Comparison of ENCODE assay signal across 16 cellular contexts in genomic region chr2:239220363-239220762, GRCh38.
A peak's percentile ranks its signal among the peaks of the same experiment; 100 is the strongest.
DNase-seq lines count a peak whose midpoint lies in the region; ATAC-seq and TF ChIP-seq lines count a peak whose summit lies in the region.
"Had no signal": no experiment of that assay in that cellular context is flagged by ENCODE, and none has a peak within 500 bp of the region (broad histone marks: within the 10 kb centered on the region; RNA-seq: fewer than 3 reads in every experiment).

No MANE protein-coding gene starts in this region.

- peak overlapping the region in 2 of 3 donors; percentile 51 to 74 for H3K27ac Mint-ChIP-seq in CD4-positive, CD25-positive, alpha-beta regulatory T cell
- no peak overlapping the region for H3K27ac Mint-ChIP-seq in activated CD8-positive, alpha-beta T cell treated with anti-CD3 and anti-CD28 coated beads, Interleukin-2, amount 10 ng/mL, durations not matched to agents 7 days and 5 days
- H3K27ac Mint-ChIP-seq: activated CD4-positive, alpha-beta T cell treated with anti-CD3 and anti-CD28 coated beads, Interleukin-2, amount 10 ng/mL, durations not matched to agents 24 days and 14 days had no signal

- H3K79me2 ChIP-seq in hepatocyte, result peaks cover 72% of the 10 kb centered on the region

- H3K27me3 ChIP-seq in CD4-positive, CD25-positive, alpha-beta regulatory T cell (ENCODE audit: control insufficient read depth, insufficient read depth, low read length), result no peaks in the 10 kb centered on the region
- H3K27me3 ChIP-seq in hepatocyte (no peaks in the 10 kb centered on the region), spleen (replicated peaks in 1 of 7) (no peaks in the 10 kb centered on the region)

- peaks cover 32 to 84% (median 61%) of the 10 kb centered on the region in 4 donors for H3K4me1 Mint-ChIP-seq in CD4-positive, CD25-positive, alpha-beta regulatory T cell
- peaks cover 74% of the 10 kb centered on the region for H3K4me1 Mint-ChIP-seq in activated CD8-positive, alpha-beta T cell treated with anti-CD3 and anti-CD28 coated beads, Interleukin-2, amount 10 ng/mL, durations not matched to agents 7 days and 5 days (ENCODE audit: low read depth)

- peaks cover 4% of the 10 kb centered on the region for H4K20me1 ChIP-seq in hepatocyte (ENCODE audit: insufficient read depth, poor library complexity, severe bottlenecking)

- intact Hi-C loops in spleen (cut with DNase I; ENCODE audit: low total_unique reads), result no loop called here

- H3K27ac ChIP-seq in CD4-positive, CD25-positive, alpha-beta regulatory T cell (ENCODE audit: insufficient read depth, low read length, poor library complexity, severe bottlenecking), result no peak overlapping the region
- peak overlapping the region; percentile 91 for H3K27ac ChIP-seq in hepatocyte
- H3K27ac ChIP-seq in spleen, result peak overlapping the region in 5 of 8 donors; percentile 7 to 93 (median 90)

- H3K4me2 ChIP-seq in hepatocyte, result no peak overlapping the region

- peaks cover 8% of the 10 kb centered on the region for H3K36me3 Mint-ChIP-seq in CD4-positive, CD25-positive, alpha-beta regulatory T cell
- H3K36me3 Mint-ChIP-seq in activated CD8-positive, alpha-beta T cell treated with anti-CD3 and anti-CD28 coated beads, Interleukin-2, amount 10 ng/mL, durations not matched to agents 7 days and 5 days (ENCODE audit: low read depth), result peaks cover 15% of the 10 kb centered on the region

- POLR2A ChIA-PET in activated CD8-positive, alpha-beta T cell treated with anti-CD3 and anti-CD28 coated beads, Interleukin-2, amount 10 ng/mL, durations not matched to agents 7 days and 5 days (lab: Charles Lee), result no interaction called here

- CTCF ChIA-PET in activated CD8-positive, alpha-beta T cell treated with anti-CD3 and anti-CD28 coated beads, Interleukin-2, amount 10 ng/mL, durations not matched to agents 7 days and 5 days (lab: Charles Lee), result interaction anchor here (1.5 to 1.6 kb wide), 2 partner anchors 12 to 47 kb away, joined by 3 to 4 read pairs; no protein-coding TSS in a partner anchor

- H3K9me3 Mint-ChIP-seq in CD4-positive, CD25-positive, alpha-beta regulatory T cell, result peaks cover 0 to 2% (median 0%) of the 10 kb centered on the region in 7 donors
- H3K9me3 Mint-ChIP-seq in activated CD8-positive, alpha-beta T cell treated with anti-CD3 and anti-CD28 coated beads, Interleukin-2, amount 10 ng/mL, durations not matched to agents 7 days and 5 days (ENCODE audit: insufficient read depth), result no peaks in the 10 kb centered on the region
- H3K9me3 Mint-ChIP-seq: activated CD4-positive, alpha-beta T cell treated with anti-CD3 and anti-CD28 coated beads, Interleukin-2, amount 10 ng/mL, durations not matched to agents 24 days and 14 days; effector memory CD8-positive, alpha-beta T cell; stimulated activated naive CD8-positive, alpha-beta T cell treated with anti-CD3 and anti-CD28 coated beads, Interleukin-15, amount 100 ng/mL, for 72 hours had no signal

- WGBS in hepatocyte (ENCODE audit: low lambda C conversion rate, missing lambda C conversion rate), result 97% methylated on average over 9 of the region's 9 CpGs
- 68 to 86% (median 80%) methylated on average over 9 of the region's 9 CpGs for WGBS in spleen, 5 donors

- no peak for TF ChIP-seq CTCF in hepatocyte (IDR thresholded peaks at IDR 0.05; ENCODE audit: poor library complexity)
- TF ChIP-seq CTCF in spleen (IDR thresholded peaks at IDR 0.05 in 8 of 11, conservative IDR thresholded peaks at IDR 0.05 in 3 of 11), result no peak

- H3K4me3 Mint-ChIP-seq in CD4-positive, CD25-positive, alpha-beta regulatory T cell, result peak overlapping the region in 1 of 4 donors; percentile 13
- no peak overlapping the region for H3K4me3 Mint-ChIP-seq in activated CD8-positive, alpha-beta T cell treated with anti-CD3 and anti-CD28 coated beads, Interleukin-2, amount 10 ng/mL, durations not matched to agents 7 days and 5 days
- H3K4me3 Mint-ChIP-seq: activated CD4-positive, alpha-beta T cell treated with anti-CD3 and anti-CD28 coated beads, Interleukin-2, amount 10 ng/mL, durations not matched to agents 24 days and 14 days; effector memory CD8-positive, alpha-beta T cell had no signal

- TF ChIP-seq POLR2A in spleen (IDR thresholded peaks at IDR 0.05), result no peak

- no peak overlapping the region for H2AFZ ChIP-seq in hepatocyte

- no peak for ATAC-seq in CD4-positive, CD25-positive, alpha-beta regulatory T cell (ENCODE audit: low read depth in 2 of 2)
- ATAC-seq in activated CD8-positive, alpha-beta T cell treated with anti-CD3 and anti-CD28 coated beads, Interleukin-2, amount 10 ng/mL, durations not matched to agents 7 days and 5 days, result no peak
- ATAC-seq: effector memory CD8-positive, alpha-beta T cell; stimulated activated naive CD8-positive, alpha-beta T cell treated with anti-CD3 and anti-CD28 coated beads, Interleukin-15, amount 100 ng/mL, for 72 hours had no signal

- H3K9me2 ChIP-seq in hepatocyte (replicated peaks; ENCODE audit: insufficient read depth), result no peaks in the 10 kb centered on the region

- H3K4me1 ChIP-seq in CD4-positive, CD25-positive, alpha-beta regulatory T cell (ENCODE audit: control insufficient read depth, insufficient read depth, low read length, poor library complexity, severe bottlenecking), result peaks cover 36% of the 10 kb centered on the region
- H3K4me1 ChIP-seq in hepatocyte (ENCODE audit: insufficient read depth), result peaks cover 43% of the 10 kb centered on the region
- peaks cover 33 to 84% (median 68%) of the 10 kb centered on the region in 6 donors for H3K4me1 ChIP-seq in spleen
- H3K4me1 ChIP-seq: HAP-1 had no signal

- H3K27me3 Mint-ChIP-seq in CD4-positive, CD25-positive, alpha-beta regulatory T cell, result no peaks in the 10 kb centered on the region
- no peaks in the 10 kb centered on the region for H3K27me3 Mint-ChIP-seq in activated CD8-positive, alpha-beta T cell treated with anti-CD3 and anti-CD28 coated beads, Interleukin-2, amount 10 ng/mL, durations not matched to agents 7 days and 5 days (ENCODE audit: low read depth)
- H3K27me3 Mint-ChIP-seq: activated CD4-positive, alpha-beta T cell treated with anti-CD3 and anti-CD28 coated beads, Interleukin-2, amount 10 ng/mL, durations not matched to agents 24 days and 14 days; effector memory CD8-positive, alpha-beta T cell; stimulated activated naive CD8-positive, alpha-beta T cell treated with anti-CD3 and anti-CD28 coated beads, Interleukin-15, amount 100 ng/mL, for 72 hours had no signal

- no peak for DNase-seq in CD4-positive, CD25-positive, alpha-beta regulatory T cell
- DNase-seq in NOMO-1 treated with DMSO at 0.1 percent for 48 hours (lab: John Stamatoyannopoulos, UW; ENCODE audit: unreplicated experiment) (peak; percentile 69), hepatocyte (ENCODE audit: low spot score) (no peak), spleen (no peak), NCI-H1092 (lab: John Stamatoyannopoulos, UW) (no peak), cerebellar nuclear complex (lab: John Stamatoyannopoulos, UW) (no peak)
- DNase-seq in activated CD8-positive, alpha-beta T cell treated with anti-CD3 and anti-CD28 coated beads, Interleukin-2, amount 10 ng/mL, durations not matched to agents 7 days and 5 days, result no peak
- no peak for DNase-seq in activated effector memory CD4-positive, alpha-beta T cell treated with anti-CD3 and anti-CD28 coated beads, Interleukin-2, amount 50 U/mL, for 16 hours
- DNase-seq: activated CD4-positive, alpha-beta T cell treated with anti-CD3 and anti-CD28 coated beads, Interleukin-2, amount 10 ng/mL, durations not matched to agents 24 days and 14 days; activated naive CD4-positive, alpha-beta T cell treated with anti-CD3 and anti-CD28 coated beads, Interleukin-2, amount 50 U/mL, for 16 hours; effector memory CD8-positive, alpha-beta T cell; NCI-H2081; NCI-H524; stimulated activated CD4-positive, alpha-beta T cell treated with anti-CD3 and anti-CD28 coated beads, Interleukin-15, amount 100 ng/mL, for 24 hours; stimulated activated naive CD8-positive, alpha-beta T cell treated with anti-CD3 and anti-CD28 coated beads, Interleukin-15, amount 100 ng/mL, for 72 hours had no signal

- H3K9me3 ChIP-seq in CD4-positive, CD25-positive, alpha-beta regulatory T cell (ENCODE audit: control insufficient read depth in 2 of 2, low read length in 2 of 2), result no peaks in the 10 kb centered on the region
- H3K9me3 ChIP-seq in hepatocyte (ENCODE audit: low read depth), result no peaks in the 10 kb centered on the region
- no peaks in the 10 kb centered on the region for H3K9me3 ChIP-seq in spleen
- H3K9me3 ChIP-seq: HAP-1 had no signal

- no peaks in the 10 kb centered on the region for H3K36me3 ChIP-seq in CD4-positive, CD25-positive, alpha-beta regulatory T cell (ENCODE audit: control insufficient read depth, insufficient read depth, low read length)
- H3K36me3 ChIP-seq in hepatocyte (replicated peaks; ENCODE audit: insufficient read depth, low read depth) (no peaks in the 10 kb centered on the region), spleen (peaks cover 0 to 1% (median 0%) of the 10 kb centered on the region in 6 donors)
- H3K36me3 ChIP-seq: HAP-1 had no signal

- H3K4me3 ChIP-seq in CD4-positive, CD25-positive, alpha-beta regulatory T cell (ENCODE audit: low read depth, low read length), result no peak overlapping the region
- H3K4me3 ChIP-seq in hepatocyte (no peak overlapping the region), spleen (no peak overlapping the region)
- H3K4me3 ChIP-seq: HAP-1 had no signal
